In the genomic region with DNA sequence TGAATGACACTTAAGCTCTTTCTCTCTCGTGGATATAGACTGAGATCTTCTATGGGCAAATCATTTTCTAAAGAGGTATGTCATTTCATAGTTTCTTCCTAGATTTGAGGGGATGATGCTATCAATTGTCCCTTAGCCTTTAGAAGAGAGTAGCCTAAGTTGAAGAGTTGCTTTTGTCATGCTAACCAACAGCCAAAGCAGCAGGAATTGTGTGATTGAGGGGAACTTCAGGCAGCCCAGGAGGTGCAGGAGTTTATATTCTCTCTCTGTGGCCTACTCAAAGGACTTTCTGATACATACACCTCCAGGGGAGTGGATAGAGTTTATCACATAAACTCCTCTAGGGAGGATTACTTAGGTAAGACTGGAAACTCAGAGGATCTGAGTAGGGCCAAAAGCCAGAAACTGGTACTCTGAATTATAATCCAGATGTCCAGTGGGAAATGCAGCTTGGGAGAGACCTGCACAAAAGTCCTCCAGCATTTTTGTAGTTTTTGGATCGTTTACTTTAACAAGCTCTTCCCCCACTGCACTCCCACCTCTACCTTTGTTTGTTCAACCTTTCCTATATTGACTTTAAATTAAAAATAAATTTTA, we compare ENCODE assay signal across 1 cellular context.
A peak's percentile ranks its signal among the peaks of the same experiment; 100 is the strongest.
TF ChIP-seq lines count a peak whose summit lies in the region.

No MANE protein-coding gene starts in this region.

TF ChIP-seq in H1, 55 proteins besides CTCF, POLR2A, EP300 and RAD21 (continued from another document):
- TF ChIP-seq TCF12 (IDR thresholded peaks at IDR 0.05; ENCODE audit: low read depth, low read length), result 0 out of 2 replicates have a peak, but pooled peaks have one; percentile 19
- peak; percentile 34; the same call in 1 of the 2 replicates for TF ChIP-seq POU5F1 (IDR thresholded peaks at IDR 0.05; ENCODE audit: low read depth, low read length)
- no peak for TF ChIP-seq SP4 (IDR thresholded peaks at IDR 0.05; ENCODE audit: low read length)
